11 cellular contexts compared by ENCODE assay signal in genomic region chr4:34046580-34046979, GRCh38.
A peak's percentile ranks its signal among the peaks of the same experiment; 100 is the strongest.
DNase-seq lines count a peak whose midpoint lies in the region; ATAC-seq and TF ChIP-seq lines count a peak whose summit lies in the region.
"Had no signal": no experiment of that assay in that cellular context is flagged by ENCODE, and none has a peak within 500 bp of the region (broad histone marks: within the 10 kb centered on the region; RNA-seq: fewer than 3 reads in every experiment).

No MANE protein-coding gene starts in this region.

- no peaks in the 10 kb centered on the region for H3F3A ChIP-seq in SU-DHL-6 (ENCODE audit: insufficient read depth)

- no peaks in the 10 kb centered on the region for H3K27me3 ChIP-seq in SU-DHL-6 (ENCODE audit: low read length)

- H3K9ac ChIP-seq in SU-DHL-6 (ENCODE audit: low read length): no peak overlapping the region

- TF ChIP-seq CTCF in SU-DHL-6 (IDR thresholded peaks at IDR 0.05; ENCODE audit: insufficient read depth, low read length, poor library complexity, severe bottlenecking): no peak
- no peak for TF ChIP-seq CTCF in foreskin fibroblast (IDR thresholded peaks at IDR 0.05; ENCODE audit: low read depth, low read length)
- TF ChIP-seq CTCF in GM13977 (IDR thresholded peaks at IDR 0.05; ENCODE audit: extremely low read depth, insufficient read depth, missing control alignments): no peak

- ATAC-seq in HG03342 (IDR thresholded peaks at IDR 0.05; ENCODE audit: unreplicated experiment): peak; percentile 62
- no peak for ATAC-seq in GM21447 (IDR thresholded peaks at IDR 0.05; ENCODE audit: unreplicated experiment)
- ATAC-seq in HG02642 (IDR thresholded peaks at IDR 0.05; ENCODE audit: poor library complexity, unreplicated experiment): no peak

- no peaks in the 10 kb centered on the region for H3K9me3 ChIP-seq in SU-DHL-6 (ENCODE audit: insufficient read depth, low read length)

- no peaks in the 10 kb centered on the region for H3K9me2 ChIP-seq in SU-DHL-6 (replicated peaks; ENCODE audit: insufficient read depth, low read length)

- peak overlapping the region; percentile 68 for H2AFZ ChIP-seq in SU-DHL-6 (ENCODE audit: low read depth, low read length, severe bottlenecking)

- no peak overlapping the region for H3K27ac ChIP-seq in SU-DHL-6 (ENCODE audit: low read depth, low read length)

- H4K20me1 ChIP-seq in SU-DHL-6 (ENCODE audit: low read depth, low read length): no peaks in the 10 kb centered on the region

- DNase-seq in COLO829 (ENCODE audit: low spot score) (peak; percentile 2), foreskin fibroblast (peak; percentile 67 to 82), GM13977 (ENCODE audit: low spot score) (no peak), mesenteric fat pad (ENCODE audit: low spot score) (no peak)
- DNase-seq: hippocampal formation, retina, SHP77 had no signal

- H3K4me3 ChIP-seq in SU-DHL-6 (ENCODE audit: insufficient read depth, low read length, poor library complexity, severe bottlenecking): no peak overlapping the region
- no peak overlapping the region for H3K4me3 ChIP-seq in foreskin fibroblast (ENCODE audit: low read depth in 1 of 2, low read length in 2 of 2)

- no peaks in the 10 kb centered on the region for H3K79me2 ChIP-seq in SU-DHL-6 (ENCODE audit: insufficient read depth, low read length)

- in situ Hi-C loops in GM13977 (cut with MboI; ENCODE audit: low pct_unique_long_range_greater_than_20kb, low sequenced_read_pairs, unreplicated experiment): no loop called here

- no peak overlapping the region for H3K4me2 ChIP-seq in SU-DHL-6 (ENCODE audit: low read depth, low read length, poor library complexity, severe bottlenecking)

- H3K36me3 ChIP-seq in SU-DHL-6 (ENCODE audit: low read length): no peaks in the 10 kb centered on the region

Comparison
In these comparisons a context has a peak if more than half of its experiments do, and no peak if none do; other contexts are left out.
1. DNase-seq: peak in COLO829 (single experiment) and foreskin fibroblast (2 of 2); none in GM13977 (single experiment) and mesenteric fat pad (single experiment).